Comparison of ENCODE assay signal across 10 cellular contexts in genomic region chr22:32877196-32877595, GRCh38.
"Had no signal": no experiment of that assay in that cellular context is flagged by ENCODE, and none has a peak within 500 bp of the region (broad histone marks: within the 10 kb centered on the region; RNA-seq: fewer than 3 reads in every experiment).

No MANE protein-coding gene starts in this region.

- H3K36me3 ChIP-seq: HAP-1 had no signal

- H3K9me3 ChIP-seq: HAP-1 had no signal

- H3K27ac ChIP-seq: GM23248, HL-60 had no signal

- H2AFZ ChIP-seq: GM23248 had no signal

- DNase-seq: GM23248, GOT3, H7, HFFc6, KG1 had no signal

- H3K4me1 ChIP-seq: HAP-1 had no signal

- ATAC-seq: HCT116, HepG2, K562 had no signal

- H3K9ac ChIP-seq: GM23248 had no signal

- H3K4me3 ChIP-seq: GM23248, HAP-1, K562 had no signal
